Comparison of ENCODE assay signal across 11 cellular contexts in the genomic region with DNA sequence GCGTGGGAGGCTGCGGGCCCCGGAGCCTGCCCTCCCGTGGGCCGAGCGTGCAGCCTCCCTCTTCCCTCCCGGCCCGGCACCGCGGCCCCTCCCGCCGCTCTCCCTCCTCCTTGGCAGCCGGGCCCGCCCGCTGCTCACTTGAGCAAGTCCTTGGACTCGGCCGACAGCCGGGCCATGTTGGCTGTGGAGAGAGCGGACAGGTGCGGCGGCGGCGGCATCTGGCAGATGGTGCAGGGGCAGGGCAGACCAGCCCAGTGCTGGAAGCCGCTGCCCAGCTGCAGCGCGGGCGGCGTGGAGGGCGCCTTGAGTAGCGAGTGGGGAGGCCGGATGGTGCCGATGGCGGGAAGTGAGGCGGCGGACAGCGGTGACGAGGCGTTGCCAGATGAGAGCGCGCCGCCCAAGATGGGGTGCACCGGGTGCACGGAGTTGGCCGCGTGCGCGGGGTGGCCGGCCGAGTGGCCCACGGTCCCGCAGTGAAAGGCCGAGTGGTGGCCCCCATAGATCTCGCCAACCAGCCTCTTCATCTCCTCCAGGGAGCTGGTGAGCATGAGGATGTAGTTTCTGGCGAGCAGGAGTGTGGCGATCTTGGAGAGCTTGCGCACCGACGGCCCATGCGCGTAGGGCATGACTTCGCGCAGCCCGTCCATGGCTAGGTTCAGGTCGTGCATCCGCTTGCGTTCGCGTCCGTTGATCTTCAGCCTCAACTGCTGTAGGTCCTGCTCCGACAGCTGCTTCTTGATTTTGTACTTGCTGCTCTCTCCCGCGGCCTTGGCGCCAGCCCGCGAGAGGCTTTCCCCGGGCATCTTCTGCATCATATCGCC. TPM values are rescaled to one million over a fixed set of nuclear protein-coding genes. Genes with fewer than 3 reads are reported as not detected.
DNase-seq lines count a peak whose midpoint lies in the region; ATAC-seq and TF ChIP-seq lines count a peak whose summit lies in the region.
"Had no signal": no experiment of that assay in that cellular context is flagged by ENCODE, and none has a peak within 500 bp of the region (broad histone marks: within the 10 kb centered on the region; RNA-seq: fewer than 3 reads in every experiment).

No MANE protein-coding gene starts in this region.

- DNase-seq in CD4-positive, alpha-beta memory T cell = no peak
- DNase-seq in IMR-90 (no peak), mesothelial cell of epicardium (ENCODE audit: low spot score in 2 of 2, unreplicated experiment in 2 of 2) (no peak), globus pallidus (ENCODE audit: low spot score) (no peak), GM23248 (no peak)
- peak; percentile 17 for DNase-seq in activated naive CD8-positive, alpha-beta T cell treated with anti-CD3 and anti-CD28 coated beads, Interleukin-2, amount 50 U/mL, for 24 hours
- DNase-seq: OCI-M1 had no signal

- H3K36me3 Mint-ChIP-seq in CD4-positive, alpha-beta memory T cell = no peaks in the 10 kb centered on the region
- H3K36me3 Mint-ChIP-seq in activated naive CD8-positive, alpha-beta T cell treated with anti-CD3 and anti-CD28 coated beads, Interleukin-2, amount 50 U/mL, for 24 hours (ENCODE audit: low read depth) = peaks cover 2% of the 10 kb centered on the region
- H3K36me3 Mint-ChIP-seq in mesothelial cell of epicardium = no peaks in the 10 kb centered on the region

- TF ChIP-seq RAD21 in IMR-90 (IDR thresholded peaks at IDR 0.05; ENCODE audit: low read length) = no peak

- peaks cover 71% of the 10 kb centered on the region for H3K4me1 ChIP-seq in CD4-positive, alpha-beta memory T cell (ENCODE audit: insufficient read depth, low read length)
- no peaks in the 10 kb centered on the region for H3K4me1 ChIP-seq in IMR-90 (ENCODE audit: control insufficient read depth, insufficient read depth, low read length)
- no peaks in the 10 kb centered on the region for H3K4me1 ChIP-seq in GM23248 (ENCODE audit: insufficient read depth)

- CTCF ChIA-PET in CD4-positive, alpha-beta memory T cell (lab: Charles Lee; ENCODE audit: partially characterized antibody) = interaction anchor here (1.4 to 3.5 kb wide), 3 partner anchors 66 to 151 kb away, joined by 4 to 20 read pairs (median 7); no protein-coding TSS in a partner anchor
- CTCF ChIA-PET in IMR-90 (lab: Yijun Ruan, JAX) = no interaction called here

- H3K18ac ChIP-seq in IMR-90 (ENCODE audit: low read depth, low read length) = no peak overlapping the region

- no peak overlapping the region for H3K56ac ChIP-seq in IMR-90 (ENCODE audit: extremely low read depth, insufficient read depth, low read length)

- no peaks in the 10 kb centered on the region for H3K79me2 ChIP-seq in GM23248 (ENCODE audit: insufficient read depth)

- no peak overlapping the region for H2BK20ac ChIP-seq in IMR-90 (ENCODE audit: low read depth, low read length)

- no peak overlapping the region for H3K4me2 ChIP-seq in IMR-90 (ENCODE audit: low read depth, low read length)
- H3K4me2 ChIP-seq in GM23248 (ENCODE audit: unreplicated experiment) = no peak overlapping the region

- in situ Hi-C loops in IMR-90 (cut with MboI; ENCODE audit: low sequenced_read_pairs) = no loop called here
- in situ Hi-C loops in GM23248 (cut with MboI) = no loop called here

- peak overlapping the region in 1 of 2 donors; percentile 1 for H3K4me3 ChIP-seq in CD4-positive, alpha-beta memory T cell (ENCODE audit: low read length in 2 of 2)
- H3K4me3 ChIP-seq in IMR-90 (ENCODE audit: insufficient read depth, low read depth, low read length) = no peak overlapping the region
- no peak overlapping the region for H3K4me3 ChIP-seq in GM23248

- H3K23ac ChIP-seq in IMR-90 (ENCODE audit: low read depth, low read length) = no peak overlapping the region

- TF ChIP-seq POLR2A in IMR-90 (IDR thresholded peaks at IDR 0.05; ENCODE audit: low read depth, low read length) = no peak

- BruUV-seq in IMR-90 (replicated peaks; lab: Mats Ljungman, UMichigan) = no TSS peak

- peaks cover 33 to 82% (median 57%) of the 10 kb centered on the region in 4 donors for H3K4me1 Mint-ChIP-seq in CD4-positive, alpha-beta memory T cell
- peaks cover 64% of the 10 kb centered on the region for H3K4me1 Mint-ChIP-seq in activated naive CD8-positive, alpha-beta T cell treated with anti-CD3 and anti-CD28 coated beads, Interleukin-2, amount 50 U/mL, for 24 hours
- peaks cover 44% of the 10 kb centered on the region for H3K4me1 Mint-ChIP-seq in mesothelial cell of epicardium

- H4K8ac ChIP-seq in IMR-90 (ENCODE audit: low read depth in 2 of 2, low read length in 2 of 2) = no peak overlapping the region

- H3K9me3 ChIP-seq in CD4-positive, alpha-beta memory T cell (ENCODE audit: control insufficient read depth in 1 of 2, low read length in 2 of 2) = no peaks in the 10 kb centered on the region
- H3K9me3 ChIP-seq in IMR-90 (ENCODE audit: control insufficient read depth, insufficient read depth, low read length) = peaks cover 12% of the 10 kb centered on the region; the same call in 1 of the 2 replicates
- H3K9me3 ChIP-seq in GM23248 (ENCODE audit: low read depth) = no peaks in the 10 kb centered on the region

- no peak for ATAC-seq in IMR-90 (ENCODE audit: low read depth)
- peak; percentile 11 for ATAC-seq in activated naive CD8-positive, alpha-beta T cell treated with anti-CD3 and anti-CD28 coated beads, Interleukin-2, amount 50 U/mL, for 24 hours
- ATAC-seq in HG02884 (IDR thresholded peaks at IDR 0.05; ENCODE audit: unreplicated experiment) = no peak
- ATAC-seq in HG03565 (IDR thresholded peaks at IDR 0.05; ENCODE audit: unreplicated experiment) = no peak

- intact Hi-C loops in CD4-positive, alpha-beta memory T cell (cut with micrococcal nuclease) = no loop called here
- intact Hi-C loops in IMR-90 (cut with micrococcal nuclease) = no loop called here

- H3K36me3 ChIP-seq in CD4-positive, alpha-beta memory T cell (ENCODE audit: insufficient read depth, low read length) = no peaks in the 10 kb centered on the region
- H3K36me3 ChIP-seq in IMR-90 (ENCODE audit: control insufficient read depth, insufficient read depth, low read length) (no peaks in the 10 kb centered on the region), GM23248 (ENCODE audit: low read depth) (no peaks in the 10 kb centered on the region)

- no peaks in the 10 kb centered on the region for H3F3A ChIP-seq in GM23248 (ENCODE audit: insufficient read depth)

- H3K27me3 Mint-ChIP-seq in CD4-positive, alpha-beta memory T cell = peaks cover 75 to 76% of the 10 kb centered on the region in 2 donors
- peaks cover 94% of the 10 kb centered on the region for H3K27me3 Mint-ChIP-seq in activated naive CD8-positive, alpha-beta T cell treated with anti-CD3 and anti-CD28 coated beads, Interleukin-2, amount 50 U/mL, for 24 hours
- H3K27me3 Mint-ChIP-seq in mesothelial cell of epicardium (ENCODE audit: low read depth) = peaks cover 100% of the 10 kb centered on the region

- no peak overlapping the region for H4K91ac ChIP-seq in IMR-90 (ENCODE audit: insufficient read depth, low read depth, low read length)

- H3K9me2 ChIP-seq in GM23248 (ENCODE audit: insufficient read depth) = no peaks in the 10 kb centered on the region

- H3K4ac ChIP-seq in IMR-90 (ENCODE audit: low read depth, low read length) = no peak overlapping the region

- peak overlapping the region in 7 of 8 donors; percentile 49 to 81 (median 65) for H3K4me3 Mint-ChIP-seq in CD4-positive, alpha-beta memory T cell
- peak overlapping the region; percentile 63 for H3K4me3 Mint-ChIP-seq in activated naive CD8-positive, alpha-beta T cell treated with anti-CD3 and anti-CD28 coated beads, Interleukin-2, amount 50 U/mL, for 24 hours
- H3K4me3 Mint-ChIP-seq in mesothelial cell of epicardium = peak overlapping the region; percentile 46

- no peak overlapping the region for H4K5ac ChIP-seq in IMR-90 (ENCODE audit: low read depth, low read length)

- H3K27ac Mint-ChIP-seq in CD4-positive, alpha-beta memory T cell = peak overlapping the region in 4 of 7 donors; percentile 52 to 73 (median 62)
- no peak overlapping the region for H3K27ac Mint-ChIP-seq in activated naive CD8-positive, alpha-beta T cell treated with anti-CD3 and anti-CD28 coated beads, Interleukin-2, amount 50 U/mL, for 24 hours
- H3K27ac Mint-ChIP-seq in mesothelial cell of epicardium = no peak overlapping the region

- H2AFZ ChIP-seq in IMR-90 (replicated peaks; ENCODE audit: low read length, poor library complexity) (peak overlapping the region; percentile 34), GM23248 (no peak overlapping the region)

- no peak overlapping the region for H3K14ac ChIP-seq in IMR-90 (replicated peaks; ENCODE audit: low read depth, low read length)

- dilution Hi-C loops in IMR-90 (cut with HindIII; ENCODE audit: low sequenced_read_pairs, unreplicated experiment) = no loop called here

- no peak overlapping the region for H2BK5ac ChIP-seq in IMR-90 (ENCODE audit: low read depth, low read length, poor library complexity, severe bottlenecking)

- peaks cover 88% of the 10 kb centered on the region for H3K27me3 ChIP-seq in CD4-positive, alpha-beta memory T cell (ENCODE audit: insufficient read depth, low read length)
- H3K27me3 ChIP-seq in IMR-90 (ENCODE audit: control insufficient read depth, insufficient read depth, low read length) = peaks cover 98% of the 10 kb centered on the region
- peaks cover 94% of the 10 kb centered on the region for H3K27me3 ChIP-seq in GM23248 (replicated peaks; ENCODE audit: insufficient read depth)

- H3K9me3 Mint-ChIP-seq in CD4-positive, alpha-beta memory T cell = peaks cover 0 to 38% (median 11%) of the 10 kb centered on the region in 8 donors
- peaks cover 4% of the 10 kb centered on the region for H3K9me3 Mint-ChIP-seq in activated naive CD8-positive, alpha-beta T cell treated with anti-CD3 and anti-CD28 coated beads, Interleukin-2, amount 50 U/mL, for 24 hours
- H3K9me3 Mint-ChIP-seq in mesothelial cell of epicardium = no peaks in the 10 kb centered on the region

- H4K20me1 ChIP-seq in IMR-90 (ENCODE audit: insufficient read depth, low read length) = no peaks in the 10 kb centered on the region
- H4K20me1 ChIP-seq in GM23248 (ENCODE audit: insufficient read depth) = no peaks in the 10 kb centered on the region

- H2AK5ac ChIP-seq in IMR-90 (ENCODE audit: low read depth, low read length) = no peak overlapping the region

- no peak overlapping the region for H2BK15ac ChIP-seq in IMR-90 (ENCODE audit: low read depth, low read length)

- H2BK120ac ChIP-seq in IMR-90 (ENCODE audit: low read depth, low read length) = no peak overlapping the region

- no peak overlapping the region for H3K9ac ChIP-seq in IMR-90 (ENCODE audit: low read depth, low read length)
- H3K9ac ChIP-seq in GM23248 = no peak overlapping the region

- WGBS in IMR-90 (ENCODE audit: extremely low coverage in 2 of 2, insufficient read length in 1 of 2), 2 experiments = 5% methylated on average over 34 of the region's 77 CpGs; no CpG with 5 or more reads in 1 of the 2 experiments
- 10 to 12% methylated on average over 68 to 77 of the region's 77 CpGs for WGBS in GM23248 (ENCODE audit: low coverage in 1 of 2, low lambda C conversion rate in 2 of 2, missing lambda C conversion rate in 2 of 2), 2 experiments

- H3K79me1 ChIP-seq in IMR-90 (ENCODE audit: low read depth in 1 of 2, low read length in 2 of 2) = no peaks in the 10 kb centered on the region

- no peak overlapping the region for H3K27ac ChIP-seq in CD4-positive, alpha-beta memory T cell (ENCODE audit: low read depth, low read length)
- H3K27ac ChIP-seq in IMR-90 (ENCODE audit: insufficient read depth, low read length) (no peak overlapping the region), GM23248 (no peak overlapping the region)

- no peaks in the 10 kb centered on the region; the same call in 1 of the 2 replicates for H3K9me1 ChIP-seq in IMR-90 (ENCODE audit: insufficient read depth, low read length)

- POLR2A ChIA-PET in CD4-positive, alpha-beta memory T cell (lab: Charles Lee; ENCODE audit: partially characterized antibody) = interaction anchor here (0.6 to 1.5 kb wide), 4 partner anchors 9 to 66 kb away, joined by 3 to 5 read pairs (median 3); no protein-coding TSS in a partner anchor
- POLR2A ChIA-PET in IMR-90 (lab: Charles Lee; ENCODE audit: unreplicated experiment) = no interaction called here

- TF ChIP-seq CTCF in IMR-90 (conservative IDR thresholded peaks at IDR 0.05; ENCODE audit: low read depth, low read length) (no peak), mesothelial cell of epicardium (IDR thresholded peaks at IDR 0.05; ENCODE audit: unreplicated experiment) (no peak)

- H2AK9ac ChIP-seq in IMR-90 (replicated peaks; ENCODE audit: low read depth, low read length, poor library complexity) = no peak overlapping the region

RNA-seq across cellular contexts. Expression of a gene that starts 0.8 kb away (rescaled TPM):
- not detected for total RNA-seq in CD4-positive, alpha-beta memory T cell
- polyA plus RNA-seq in CD4-positive, alpha-beta memory T cell = not detected
- total RNA-seq in IMR-90 (2012; rRNA removed) (not detected in 2 replicates), mesothelial cell of epicardium (0.27 to 0.35 TPM (median 0.34 TPM) in 3 replicates)
- polyA plus RNA-seq in IMR-90 (2012; rRNA removed) (not detected in 2 replicates), GM23248 (2016; fragmentation: Nextera tagmentation; extraction: Ambion mirVana) (not detected in 2 replicates)
- polyA plus RNA-seq in IMR-90 (2012; cell fraction: cytosol; rRNA removed) = not detected in 2 replicates
- polyA plus RNA-seq in IMR-90 (2012; cell fraction: nucleus; rRNA removed; ENCODE audit: low replicate concordance) = not detected in 2 replicates
- total RNA-seq in GM23248 (2014; rRNA removed; shearing (Covaris generic)) = not detected in 2 replicates
- total RNA-seq: pulmonary artery endothelial cell, subcutaneous adipose tissue had no signal

Comparison
In these comparisons a context has a peak if more than half of its experiments do, and no peak if none do; other contexts are left out.
1. H3K27ac Mint-ChIP-seq: peak in CD4-positive, alpha-beta memory T cell (4 of 7); none in activated naive CD8-positive, alpha-beta T cell treated with anti-CD3 and anti-CD28 coated beads, Interleukin-2, amount 50 U/mL, for 24 hours (single experiment) and mesothelial cell of epicardium (single experiment).
2. Peak in every context shown above with its lines, with median percentiles within 50 percentile points of each other: H3K4me3 Mint-ChIP-seq.